ENCODE assay signal across 14 cellular contexts in the genomic region with DNA sequence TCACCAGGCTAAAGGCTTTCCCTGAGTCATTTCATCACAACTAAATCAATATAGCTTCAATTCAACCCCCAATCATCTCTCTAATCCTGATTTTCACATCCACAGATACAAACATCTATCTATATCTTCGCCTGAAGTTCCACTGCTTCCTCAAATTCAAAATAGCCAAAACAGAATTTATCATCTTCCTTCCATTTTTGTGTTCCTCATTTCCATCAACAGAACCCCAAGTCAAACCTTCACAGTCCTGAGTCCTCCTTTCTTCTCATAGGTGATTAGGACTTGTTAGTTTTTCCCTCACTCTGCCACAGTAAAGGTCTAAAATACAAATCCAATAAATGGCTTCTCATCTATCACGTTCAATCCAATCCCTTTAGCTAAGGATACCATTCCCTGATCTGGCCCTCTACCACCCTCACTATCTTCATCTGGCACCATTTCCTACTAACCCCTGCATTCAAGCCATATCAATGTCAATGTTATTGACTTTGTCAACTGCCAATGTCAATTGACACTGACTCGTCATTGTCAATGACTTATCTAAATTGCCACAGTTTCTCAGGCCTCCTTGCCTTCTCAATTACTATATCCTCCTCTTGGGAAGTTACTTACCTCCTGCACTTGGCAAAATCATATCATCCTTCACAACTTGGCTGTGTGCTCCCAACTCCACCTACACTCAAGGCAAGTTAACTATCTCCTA. TPM values are rescaled to one million over a fixed set of nuclear protein-coding genes. Genes with fewer than 3 reads are reported as not detected.
DNase-seq lines count a peak whose midpoint lies in the region; ATAC-seq and TF ChIP-seq lines count a peak whose summit lies in the region.
"Had no signal": no experiment of that assay in that cellular context is flagged by ENCODE, and none has a peak within 500 bp of the region (broad histone marks: within the 10 kb centered on the region; RNA-seq: fewer than 3 reads in every experiment).

No MANE protein-coding gene starts in this region.

- no peak overlapping the region for H3K56ac ChIP-seq in IMR-90 (ENCODE audit: extremely low read depth, insufficient read depth, low read length)

- no peak overlapping the region for H3K9ac ChIP-seq in IMR-90 (ENCODE audit: low read depth, low read length)
- no peak overlapping the region for H3K9ac ChIP-seq in adipocyte (ENCODE audit: low read length)
- H3K9ac ChIP-seq in neural progenitor cell: no peak overlapping the region
- H3K9ac ChIP-seq: SK-N-SH had no signal

- H3K4me1 Mint-ChIP-seq in neural progenitor cell: peaks cover 3% of the 10 kb centered on the region
- peaks cover 16% of the 10 kb centered on the region for H3K4me1 Mint-ChIP-seq in activated CD8-positive, alpha-beta T cell treated with anti-CD3 and anti-CD28 coated beads for 36 hours (ENCODE audit: low read depth)

- H3K4me2 ChIP-seq in IMR-90 (ENCODE audit: low read depth, low read length): peak overlapping the region; percentile 77
- H3K4me2 ChIP-seq in neural progenitor cell: peak overlapping the region; percentile 76
- H3K4me2 ChIP-seq: SK-N-SH had no signal

- H3K23ac ChIP-seq in IMR-90 (ENCODE audit: low read depth, low read length): peak overlapping the region; percentile 86

- H3K4me1 ChIP-seq in IMR-90 (ENCODE audit: control insufficient read depth, insufficient read depth, low read length) (peaks cover 7% of the 10 kb centered on the region; the same call in 1 of the 2 replicates), adipocyte (ENCODE audit: control insufficient read depth, insufficient read depth, low read length) (peaks cover 56% of the 10 kb centered on the region), neural progenitor cell (peaks cover 12% of the 10 kb centered on the region), esophagus squamous epithelium (peaks cover 17 to 41% (median 21%) of the 10 kb centered on the region in 3 donors)

- H3K9me3 ChIP-seq in IMR-90 (ENCODE audit: control insufficient read depth, insufficient read depth, low read length) (no peaks in the 10 kb centered on the region), adipocyte (ENCODE audit: control insufficient read depth, low read length) (no peaks in the 10 kb centered on the region), neural progenitor cell (ENCODE audit: low read depth) (no peaks in the 10 kb centered on the region), esophagus squamous epithelium (no peaks in the 10 kb centered on the region)
- H3K9me3 ChIP-seq: SK-N-SH, testis had no signal

- no peak overlapping the region for H4K91ac ChIP-seq in IMR-90 (ENCODE audit: insufficient read depth, low read depth, low read length)

- H3K27me3 ChIP-seq in IMR-90 (ENCODE audit: control insufficient read depth, insufficient read depth, low read length) (no peaks in the 10 kb centered on the region), adipocyte (replicated peaks; ENCODE audit: control insufficient read depth, insufficient read depth, low read length) (no peaks in the 10 kb centered on the region), neural progenitor cell (no peaks in the 10 kb centered on the region), esophagus squamous epithelium (no peaks in the 10 kb centered on the region)
- H3K27me3 ChIP-seq: testis had no signal

- H3K4ac ChIP-seq in IMR-90 (ENCODE audit: low read depth, low read length): peak overlapping the region; percentile 10; the same call in 1 of the 2 replicates

- H3K14ac ChIP-seq in IMR-90 (replicated peaks; ENCODE audit: low read depth, low read length): peak overlapping the region; percentile 85

- H3K79me1 ChIP-seq in IMR-90 (ENCODE audit: low read depth in 1 of 2, low read length in 2 of 2): peaks cover 5 to 39% of the 10 kb centered on the region in 2 experiments; a peak in 3 of 4 replicates

- in situ Hi-C loops in IMR-90 (cut with MboI; ENCODE audit: low sequenced_read_pairs): no loop called here

- H2AK5ac ChIP-seq in IMR-90 (ENCODE audit: low read depth, low read length): peak overlapping the region; percentile 17; the same call in 1 of the 2 replicates

- no peaks in the 10 kb centered on the region for H3K36me3 Mint-ChIP-seq in neural progenitor cell
- H3K36me3 Mint-ChIP-seq in activated CD8-positive, alpha-beta T cell treated with anti-CD3 and anti-CD28 coated beads for 36 hours (ENCODE audit: low read depth): no peaks in the 10 kb centered on the region

- CTCF ChIA-PET in IMR-90 (lab: Yijun Ruan, JAX): interaction anchor here (1.3 kb wide), 1 partner anchor 44 kb away, joined by 3 read pairs; no protein-coding TSS in a partner anchor
- CTCF ChIA-PET in activated CD8-positive, alpha-beta T cell treated with anti-CD3 and anti-CD28 coated beads for 36 hours (lab: Charles Lee): interaction anchor here (1.0 to 4.3 kb wide), 2 partner anchors 44 to 285 kb away, joined by 3 to 22 read pairs; partner anchors contain the start of gene IL6

- H3K18ac ChIP-seq in IMR-90 (ENCODE audit: low read depth, low read length): no peak overlapping the region

- no peak overlapping the region for H3K4me3 Mint-ChIP-seq in neural progenitor cell
- no peak overlapping the region for H3K4me3 Mint-ChIP-seq in activated CD8-positive, alpha-beta T cell treated with anti-CD3 and anti-CD28 coated beads for 36 hours
- H3K4me3 Mint-ChIP-seq: activated CD4-positive, alpha-beta T cell treated with anti-CD3 and anti-CD28 coated beads for 36 hours; neural crest cell had no signal

- dilution Hi-C loops in IMR-90 (cut with HindIII; ENCODE audit: low sequenced_read_pairs, unreplicated experiment): no loop called here

- peak overlapping the region; percentile 77; the same call in 1 of the 3 replicates for H2BK15ac ChIP-seq in IMR-90 (ENCODE audit: low read depth, low read length)

- WGBS in IMR-90 (ENCODE audit: extremely low coverage in 2 of 2, insufficient read length in 1 of 2), 2 experiments: 97% methylated on average over 3 of the region's 3 CpGs; no CpG with 5 or more reads in 1 of the 2 experiments
- 87 to 93% methylated on average over 3 of the region's 3 CpGs for WGBS in esophagus squamous epithelium, 2 donors

- H3F3A ChIP-seq in neural progenitor cell (ENCODE audit: low read depth): peaks cover 3% of the 10 kb centered on the region

- no peak overlapping the region for H2BK20ac ChIP-seq in IMR-90 (ENCODE audit: low read depth, low read length)

- no peak overlapping the region for H3K27ac ChIP-seq in IMR-90 (ENCODE audit: insufficient read depth, low read length)
- no peak overlapping the region for H3K27ac ChIP-seq in neural progenitor cell
- no peak overlapping the region for H3K27ac ChIP-seq in esophagus squamous epithelium
- H3K27ac ChIP-seq: testis had no signal

- H4K8ac ChIP-seq in IMR-90 (ENCODE audit: low read depth in 2 of 2, low read length in 2 of 2): peak overlapping the region in 1 of 2 experiments; percentile 5; a peak in 1 of 4 replicates

- H4K20me1 ChIP-seq in IMR-90 (ENCODE audit: insufficient read depth, low read length) (peaks cover 22% of the 10 kb centered on the region), neural progenitor cell (ENCODE audit: low read depth) (peaks cover 36% of the 10 kb centered on the region)

- peak overlapping the region; percentile 50 for H3K4me3 ChIP-seq in GM08714 (ENCODE audit: low read length)
- H3K4me3 ChIP-seq in IMR-90 (ENCODE audit: insufficient read depth, low read depth, low read length): peak overlapping the region; percentile 22; the same call in 1 of the 2 replicates
- H3K4me3 ChIP-seq in adipocyte (ENCODE audit: low read length): peak overlapping the region; percentile 90
- H3K4me3 ChIP-seq in neural progenitor cell: peak overlapping the region; percentile 85
- H3K4me3 ChIP-seq in esophagus squamous epithelium: peak overlapping the region in 1 of 4 donors; percentile 20
- H3K4me3 ChIP-seq: testis had no signal

- H3K9me3 Mint-ChIP-seq in neural progenitor cell: no peaks in the 10 kb centered on the region
- H3K9me3 Mint-ChIP-seq in activated CD8-positive, alpha-beta T cell treated with anti-CD3 and anti-CD28 coated beads for 36 hours: no peaks in the 10 kb centered on the region
- H3K9me3 Mint-ChIP-seq: neural crest cell had no signal

- TF ChIP-seq RAD21 in IMR-90 (IDR thresholded peaks at IDR 0.05; ENCODE audit: low read length): no peak

- no peak for ATAC-seq in IMR-90 (ENCODE audit: low read depth)
- ATAC-seq in activated CD8-positive, alpha-beta T cell treated with anti-CD3 and anti-CD28 coated beads for 36 hours: no peak
- ATAC-seq: activated CD4-positive, alpha-beta T cell treated with anti-CD3 and anti-CD28 coated beads for 36 hours had no signal

- H3K27ac Mint-ChIP-seq in neural progenitor cell: no peak overlapping the region
- H3K27ac Mint-ChIP-seq in activated CD8-positive, alpha-beta T cell treated with anti-CD3 and anti-CD28 coated beads for 36 hours: no peak overlapping the region
- H3K27ac Mint-ChIP-seq: activated CD4-positive, alpha-beta T cell treated with anti-CD3 and anti-CD28 coated beads for 36 hours had no signal

- H3K79me2 ChIP-seq in neural progenitor cell (ENCODE audit: low read depth): peaks cover 69% of the 10 kb centered on the region

- DNase-seq in IMR-90: no peak
- no peak for DNase-seq in adipocyte (ENCODE audit: low read depth)
- DNase-seq in neural progenitor cell (ENCODE audit: low spot score): no peak
- no peak for DNase-seq in NCI-H345 treated with DMSO at 0.1 percent for 48 hours (lab: John Stamatoyannopoulos, UW; ENCODE audit: unreplicated experiment)
- no peak for DNase-seq in activated CD8-positive, alpha-beta T cell treated with anti-CD3 and anti-CD28 coated beads for 36 hours
- DNase-seq in esophagus squamous epithelium (lab: John Stamatoyannopoulos, UW): no peak
- DNase-seq: activated CD4-positive, alpha-beta T cell treated with anti-CD3 and anti-CD28 coated beads for 36 hours; GOT3; NCI-H1694 treated with DMSO at 0.1 percent for 48 hours; NK-92 treated with Interleukin-12 subunit alpha and Interleukin-12 subunit beta, amount 100 ng/mL, for 24 hours; SK-N-SH; testis had no signal

- H3K36me3 ChIP-seq in IMR-90 (ENCODE audit: control insufficient read depth, insufficient read depth, low read length) (no peaks in the 10 kb centered on the region), adipocyte (ENCODE audit: control insufficient read depth, insufficient read depth, low read length, severe bottlenecking) (no peaks in the 10 kb centered on the region), neural progenitor cell (no peaks in the 10 kb centered on the region), esophagus squamous epithelium (no peaks in the 10 kb centered on the region)

- H2AFZ ChIP-seq in IMR-90 (replicated peaks; ENCODE audit: low read length, poor library complexity) (no peak overlapping the region), neural progenitor cell (replicated peaks) (no peak overlapping the region)

- H2BK5ac ChIP-seq in IMR-90 (ENCODE audit: low read depth, low read length, poor library complexity, severe bottlenecking): no peak overlapping the region

- peaks cover 4% of the 10 kb centered on the region for H3K27me3 Mint-ChIP-seq in neural progenitor cell (ENCODE audit: insufficient read depth, low read depth)
- no peaks in the 10 kb centered on the region for H3K27me3 Mint-ChIP-seq in activated CD8-positive, alpha-beta T cell treated with anti-CD3 and anti-CD28 coated beads for 36 hours

- H2BK120ac ChIP-seq in IMR-90 (ENCODE audit: low read depth, low read length): no peak overlapping the region

- TF ChIP-seq POLR2A in IMR-90 (IDR thresholded peaks at IDR 0.05; ENCODE audit: low read depth, low read length) (no peak), esophagus squamous epithelium (IDR thresholded peaks at IDR 0.05) (no peak)

- no peak overlapping the region for H2AK9ac ChIP-seq in IMR-90 (replicated peaks; ENCODE audit: low read depth, low read length, poor library complexity)

- peaks cover 10% of the 10 kb centered on the region for H3K9me1 ChIP-seq in IMR-90 (ENCODE audit: insufficient read depth, low read length)

- POLR2A ChIA-PET in IMR-90 (lab: Charles Lee; ENCODE audit: unreplicated experiment): no interaction called here
- POLR2A ChIA-PET in activated CD8-positive, alpha-beta T cell treated with anti-CD3 and anti-CD28 coated beads for 36 hours (lab: Charles Lee): interaction anchor here (1.3 kb wide), 1 partner anchor 17 kb away, joined by 4 read pairs; no protein-coding TSS in a partner anchor

- no TSS peak for BruUV-seq in IMR-90 (replicated peaks; lab: Mats Ljungman, UMichigan)

- TF ChIP-seq CTCF in IMR-90 (conservative IDR thresholded peaks at IDR 0.05; ENCODE audit: low read depth, low read length) (no peak), neural progenitor cell (IDR thresholded peaks at IDR 0.05) (no peak), esophagus squamous epithelium (IDR thresholded peaks at IDR 0.05) (no peak)
- TF ChIP-seq CTCF in activated CD8-positive, alpha-beta T cell treated with anti-CD3 and anti-CD28 coated beads for 36 hours (IDR thresholded peaks at IDR 0.05): no peak

- no peak overlapping the region for H4K5ac ChIP-seq in IMR-90 (ENCODE audit: low read depth, low read length)

- intact Hi-C loops in IMR-90 (cut with micrococcal nuclease): no loop called here
- intact Hi-C loops in activated CD8-positive, alpha-beta T cell treated with anti-CD3 and anti-CD28 coated beads for 36 hours (cut with micrococcal nuclease): loop anchor here (10.0 kb wide), 1 partner anchor 157 kb away; no protein-coding TSS in a partner anchor
- intact Hi-C loops in esophagus squamous epithelium (cut with DNase I): loop anchor here (10.0 kb wide), 1 partner anchor 157 kb away; no protein-coding TSS in a partner anchor

RNA-seq across cellular contexts. Expression of gene HYCC1, which starts 2.6 kb away (rescaled TPM):
- 78.3 and 185 TPM in 2 replicates for total RNA-seq in IMR-90 (2012; rRNA removed)
- polyA plus RNA-seq in IMR-90 (2012; rRNA removed): 42.9 and 44.1 TPM in 2 replicates
- 16.8 and 23.7 TPM in 2 replicates for polyA plus RNA-seq in IMR-90 (2012; cell fraction: cytosol; rRNA removed)
- polyA plus RNA-seq in IMR-90 (2012; cell fraction: nucleus; rRNA removed; ENCODE audit: low replicate concordance): 4.9 and 30.2 TPM in 2 replicates
- total RNA-seq in neural progenitor cell (ENCODE audit: low replicate concordance): 91.0 and 148 TPM in 2 replicates
- 10 to 100 TPM; 17.8 to 18.5 TPM for total RNA-seq in activated CD8-positive, alpha-beta T cell treated with anti-CD3 and anti-CD28 coated beads for 36 hours
- 10 to 100 TPM; 19.8 to 51.2 (median 34.1) TPM for total RNA-seq in esophagus squamous epithelium
